8 cellular contexts compared by ENCODE assay signal in the genomic region with DNA sequence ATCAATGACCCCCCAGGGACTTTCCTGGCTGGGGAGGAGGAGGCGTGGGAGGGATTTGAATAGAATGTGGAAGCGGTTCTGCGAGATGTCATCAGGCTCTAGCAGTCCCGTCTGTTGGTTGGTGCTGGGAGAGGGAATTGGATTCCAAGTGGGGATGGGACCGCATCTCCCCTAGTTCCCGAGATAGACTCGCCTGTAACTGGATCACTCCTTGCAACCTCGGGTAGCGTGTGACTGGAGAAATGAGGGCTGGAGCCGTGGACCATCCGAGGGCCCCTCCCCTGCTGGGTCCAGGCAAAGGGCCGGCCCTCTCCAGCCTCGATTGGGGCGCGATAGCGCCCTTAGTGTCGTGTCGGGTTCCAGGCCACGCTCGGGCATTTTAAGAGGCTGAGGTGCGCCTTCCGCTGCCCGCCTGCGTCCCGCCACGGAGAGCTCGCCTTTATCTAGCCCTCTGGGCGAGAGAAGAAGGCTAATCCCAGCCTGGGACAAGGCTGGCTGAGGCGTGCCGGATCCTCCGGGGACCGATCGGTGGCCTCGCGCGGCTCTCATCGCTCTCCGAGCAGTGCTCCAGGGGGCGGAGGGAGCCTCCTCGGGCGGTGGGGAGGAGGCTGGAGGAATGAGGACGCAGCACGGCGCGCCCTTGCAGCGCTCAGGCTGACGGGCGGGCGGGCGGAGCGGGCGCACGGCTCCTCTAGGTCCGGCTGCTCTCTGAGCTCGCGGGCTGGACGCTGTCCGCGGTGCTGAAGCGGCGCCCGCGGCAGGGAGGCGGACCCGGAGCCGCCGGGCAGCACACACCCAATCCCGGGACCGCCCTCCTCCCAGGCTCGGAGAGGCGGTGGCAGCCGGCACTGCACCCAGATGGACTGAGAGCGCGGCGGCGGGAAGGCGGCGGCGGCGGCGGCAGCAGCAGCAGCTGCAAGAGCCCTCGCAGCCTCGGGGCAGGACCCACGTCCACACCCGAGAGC.
DNase-seq lines count a peak whose midpoint lies in the region; ATAC-seq and TF ChIP-seq lines count a peak whose summit lies in the region.

No MANE protein-coding gene starts in this region.

- CTCF ChIA-PET in activated CD4-positive, alpha-beta memory T cell treated with anti-CD3 and anti-CD28 coated beads for 36 hours (lab: Charles Lee): interaction anchor here (0.9 to 1.2 kb wide), 2 partner anchors 168 to 234 kb away, joined by 3 to 4 read pairs; no protein-coding TSS in a partner anchor

- no peak overlapping the region for H3K9ac ChIP-seq in duodenal mucosa (ENCODE audit: low read depth in 1 of 2, low read length in 2 of 2)

- no peaks in the 10 kb centered on the region for H3K36me3 ChIP-seq in GM23338 (ENCODE audit: insufficient read depth)
- no peaks in the 10 kb centered on the region for H3K36me3 ChIP-seq in duodenal mucosa (ENCODE audit: control insufficient read depth in 1 of 2, insufficient read depth in 2 of 2, low read length in 2 of 2)

- H3K27ac ChIP-seq in GM23338 (ENCODE audit: low read depth) (no peak overlapping the region), duodenal mucosa (ENCODE audit: low read depth, low read length) (no peak overlapping the region)

- H3K4me1 Mint-ChIP-seq in GM23338: peaks cover 20% of the 10 kb centered on the region
- H3K4me1 Mint-ChIP-seq in activated CD4-positive, alpha-beta memory T cell treated with anti-CD3 and anti-CD28 coated beads for 36 hours (ENCODE audit: low read depth): peaks cover 7% of the 10 kb centered on the region

- intact Hi-C loops in activated CD4-positive, alpha-beta memory T cell treated with anti-CD3 and anti-CD28 coated beads for 36 hours (cut with micrococcal nuclease): no loop called here

- DNase-seq in AG20443 (ENCODE audit: low spot score) (peak; percentile 97), GM23338 (ENCODE audit: low spot score) (peak; percentile 94), NCI-H460 (ENCODE audit: extremely low read depth, low read depth) (peak; percentile 83), left lobe of liver (ENCODE audit: low spot score) (peak; percentile 86)
- peak; percentile 81 for DNase-seq in activated CD4-positive, alpha-beta memory T cell treated with anti-CD3 and anti-CD28 coated beads for 36 hours
- peak; percentile 72 to 82 for DNase-seq in stimulated activated CD4-positive, alpha-beta T cell treated with anti-CD3 and anti-CD28 coated beads, Interleukin-2, amount 100 ng/mL, for 24 hours

- no peaks in the 10 kb centered on the region for H3K9me3 Mint-ChIP-seq in GM23338
- H3K9me3 Mint-ChIP-seq in activated CD4-positive, alpha-beta memory T cell treated with anti-CD3 and anti-CD28 coated beads for 36 hours: no peaks in the 10 kb centered on the region

- H3K27me3 Mint-ChIP-seq in GM23338 (ENCODE audit: insufficient read depth, low read depth, poor library complexity): peaks cover 38% of the 10 kb centered on the region
- H3K27me3 Mint-ChIP-seq in activated CD4-positive, alpha-beta memory T cell treated with anti-CD3 and anti-CD28 coated beads for 36 hours: peaks cover 35% of the 10 kb centered on the region

- POLR2A ChIA-PET in activated CD4-positive, alpha-beta memory T cell treated with anti-CD3 and anti-CD28 coated beads for 36 hours (lab: Charles Lee): interaction anchor here (1.0 kb wide), 1 partner anchor 166 kb away, joined by 3 read pairs; the partner anchor contains the start of genes MORC2 and TUG1

- peak; percentile 93 for ATAC-seq in GM23338
- peak; percentile 100 for ATAC-seq in left lobe of liver
- ATAC-seq in HG02870 (IDR thresholded peaks at IDR 0.05; ENCODE audit: unreplicated experiment): no peak

- H3K79me2 ChIP-seq in GM23338 (replicated peaks; ENCODE audit: insufficient read depth): no peaks in the 10 kb centered on the region

- peak overlapping the region; percentile 87 for H3K4me2 ChIP-seq in GM23338

- no peak overlapping the region for H3K27ac Mint-ChIP-seq in GM23338
- no peak overlapping the region for H3K27ac Mint-ChIP-seq in activated CD4-positive, alpha-beta memory T cell treated with anti-CD3 and anti-CD28 coated beads for 36 hours

- 0 out of 2 replicates have a peak overlapping the region, but pooled peaks have one; percentile 67 for H2AFZ ChIP-seq in GM23338

- peaks cover 9% of the 10 kb centered on the region for H4K20me1 ChIP-seq in GM23338 (replicated peaks; ENCODE audit: insufficient read depth)

- H3K9me2 ChIP-seq in GM23338 (ENCODE audit: insufficient read depth): no peaks in the 10 kb centered on the region

- no peaks in the 10 kb centered on the region for H3K9me3 ChIP-seq in duodenal mucosa (ENCODE audit: control insufficient read depth in 1 of 2, low read length in 2 of 2)

- no peak for TF ChIP-seq CTCF in GM23338 (conservative IDR thresholded peaks at IDR 0.05; ENCODE audit: low read depth in 2 of 2)

- no peaks in the 10 kb centered on the region for H3K36me3 Mint-ChIP-seq in GM23338 (ENCODE audit: low read depth)
- H3K36me3 Mint-ChIP-seq in activated CD4-positive, alpha-beta memory T cell treated with anti-CD3 and anti-CD28 coated beads for 36 hours: no peaks in the 10 kb centered on the region

- H3K4me1 ChIP-seq in GM23338 (ENCODE audit: insufficient read depth) (peaks cover 23% of the 10 kb centered on the region), duodenal mucosa (ENCODE audit: control insufficient read depth in 1 of 2, insufficient read depth in 2 of 2, low read length in 2 of 2) (peaks cover 6 to 7% of the 10 kb centered on the region in 2 donors)

- peak overlapping the region; percentile 71 for H3K4me3 ChIP-seq in GM23338
- peak overlapping the region; percentile 27 to 49 for H3K4me3 ChIP-seq in duodenal mucosa (ENCODE audit: low read depth in 1 of 2, low read length in 2 of 2)

- H3F3A ChIP-seq in GM23338 (replicated peaks; ENCODE audit: low read depth): no peaks in the 10 kb centered on the region

- H3K4me3 Mint-ChIP-seq in GM23338: peak overlapping the region; percentile 66
- no peak overlapping the region for H3K4me3 Mint-ChIP-seq in activated CD4-positive, alpha-beta memory T cell treated with anti-CD3 and anti-CD28 coated beads for 36 hours

- H3K27me3 ChIP-seq in GM23338 (ENCODE audit: insufficient read depth) (peaks cover 37% of the 10 kb centered on the region), duodenal mucosa (ENCODE audit: control insufficient read depth in 1 of 2, insufficient read depth in 2 of 2, low read length in 2 of 2) (peaks cover 3 to 20% of the 10 kb centered on the region in 2 donors)

TF ChIP-seq in GM23338, 12 proteins besides CTCF, POLR2A, EP300 and RAD21:
- no peak for TF ChIP-seq NANOG (IDR thresholded peaks at IDR 0.05; ENCODE audit: borderline replicate concordance)
- peak; percentile 98 for TF ChIP-seq REST (IDR thresholded peaks at IDR 0.05; ENCODE audit: unreplicated experiment)
TF ChIP-seq in GM23338: peak in this region for 1.
